8 cellular contexts compared by ENCODE assay signal in the genomic region with DNA sequence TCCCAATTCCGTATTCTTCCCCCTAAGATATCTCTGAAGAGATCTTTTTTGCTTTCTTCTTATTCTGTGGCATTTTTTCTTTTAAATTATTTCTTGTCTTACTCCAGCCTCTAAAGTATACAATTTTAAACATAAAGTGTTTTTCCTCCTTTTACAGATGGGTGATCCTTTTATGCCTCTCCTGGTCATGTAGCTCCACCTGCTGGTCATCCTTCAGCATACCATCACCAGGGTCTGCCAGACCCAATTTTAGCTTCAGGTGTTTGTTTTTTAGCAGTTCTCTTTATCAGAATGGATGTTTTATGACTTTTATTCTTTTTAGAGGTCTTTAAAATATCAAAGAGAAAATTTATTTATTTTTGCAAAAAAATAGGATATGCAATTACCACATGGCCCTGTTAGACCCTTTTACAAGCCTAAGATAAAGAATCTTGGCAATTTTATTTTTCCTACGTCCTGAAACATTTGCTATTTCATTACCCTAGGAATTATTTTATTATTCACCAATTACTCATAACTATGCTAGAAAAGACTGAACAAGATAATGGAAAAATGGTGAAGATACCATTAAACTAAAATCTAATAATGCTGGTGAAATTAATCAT. TPM values are rescaled to one million over a fixed set of nuclear protein-coding genes. Genes with fewer than 3 reads are reported as not detected.
DNase-seq lines count a peak whose midpoint lies in the region; ATAC-seq lines count a peak whose summit lies in the region.

No MANE protein-coding gene starts in this region.

- no peak overlapping the region for H3K9ac ChIP-seq in SK-N-MC (ENCODE audit: insufficient read length)

- no peaks in the 10 kb centered on the region for H3K9me3 ChIP-seq in SK-N-MC (ENCODE audit: low read depth, low read length)

- intact Hi-C loops in left cardiac atrium (cut with DNase I) (loop anchor here (5.0 to 10.0 kb wide), 5 partner anchors 227 to 1447 kb away; no protein-coding TSS in a partner anchor), sciatic nerve (cut with DNase I) (no loop called here)

- peak; percentile 87 for DNase-seq in DMS53 (lab: John Stamatoyannopoulos, UW)
- DNase-seq in LHCN-M2 (ENCODE audit: low read depth) = peak; percentile 58
- DNase-seq in SK-N-MC (ENCODE audit: low read depth, low spot score) = peak; percentile 76
- peak; percentile 31 for DNase-seq in activated naive CD8-positive, alpha-beta T cell treated with anti-CD3 and anti-CD28 coated beads, Interleukin-2, amount 50 U/mL, for 16 hours (ENCODE audit: low read depth, low spot score)
- peak; percentile 50 for DNase-seq in left cardiac atrium
- peak; percentile 67 for DNase-seq in sciatic nerve (ENCODE audit: low spot score)
- no peak for DNase-seq in NCI-H226

- no peaks in the 10 kb centered on the region for H3K36me3 ChIP-seq in SK-N-MC (ENCODE audit: insufficient read depth, low read length)

- no peak overlapping the region for H3K4me3 ChIP-seq in SK-N-MC

- peak; percentile 72 for ATAC-seq in GM21515 (IDR thresholded peaks at IDR 0.05; ENCODE audit: unreplicated experiment)
- peak; percentile 43 to 65 for ATAC-seq in left cardiac atrium
- ATAC-seq in sciatic nerve = peak; percentile 69

- peak overlapping the region; percentile 73 for H3K27ac ChIP-seq in SK-N-MC

RNA-seq across cellular contexts. Expression of gene PIGN, which starts 55.4 kb away (rescaled TPM):
- total RNA-seq in LHCN-M2 (2014; rRNA removed) (22.4 and 30.5 TPM in 2 replicates), left cardiac atrium (10 to 100 TPM; 18.2 to 19.4 TPM), sciatic nerve (34.3 TPM)
- polyA plus RNA-seq in LHCN-M2 (2012) = 6.2 TPM

RNA-seq across cellular contexts. Expression of gene RELCH, which starts 55.6 kb away (rescaled TPM):
- total RNA-seq in LHCN-M2 (2014; rRNA removed) = 22.8 and 25.5 TPM in 2 replicates
- polyA plus RNA-seq in LHCN-M2 (2012) = 9.5 TPM
- 10 to 100 TPM; 14.7 to 14.8 TPM for total RNA-seq in left cardiac atrium
- 39.9 TPM for total RNA-seq in sciatic nerve
